In genomic region chr2:217189747-217190146, GRCh38 we compare ENCODE assay signal across 18 cellular contexts.
DNase-seq lines count a peak whose midpoint lies in the region; TF ChIP-seq lines count a peak whose summit lies in the region.
"Had no signal": no experiment of that assay in that cellular context is flagged by ENCODE, and none has a peak within 500 bp of the region (broad histone marks: within the 10 kb centered on the region; RNA-seq: fewer than 3 reads in every experiment).

No MANE protein-coding gene starts in this region.

- H3K27ac Mint-ChIP-seq in progenitor cell of endocrine pancreas: no peak overlapping the region
- H3K27ac Mint-ChIP-seq: CD4-positive, alpha-beta memory T cell had no signal

- no peak overlapping the region for H3K27ac ChIP-seq in Peyer's patch
- H3K27ac ChIP-seq: A549, GM23248 had no signal

- H3K4me1 Mint-ChIP-seq in progenitor cell of endocrine pancreas (ENCODE audit: low read depth): no peaks in the 10 kb centered on the region
- H3K4me1 Mint-ChIP-seq: CD4-positive, alpha-beta memory T cell had no signal

- H3K4me3 Mint-ChIP-seq in progenitor cell of endocrine pancreas (ENCODE audit: low read depth): no peak overlapping the region
- H3K4me3 Mint-ChIP-seq: CD4-positive, alpha-beta memory T cell had no signal

- H3K36me3 ChIP-seq in adipocyte (ENCODE audit: control insufficient read depth, insufficient read depth, low read length, severe bottlenecking): no peaks in the 10 kb centered on the region
- H3K36me3 ChIP-seq in Peyer's patch: no peaks in the 10 kb centered on the region

- H3K27me3 ChIP-seq in adipocyte (replicated peaks; ENCODE audit: control insufficient read depth, insufficient read depth, low read length): no peaks in the 10 kb centered on the region
- no peaks in the 10 kb centered on the region for H3K27me3 ChIP-seq in Peyer's patch

- no peaks in the 10 kb centered on the region for H3K36me3 Mint-ChIP-seq in progenitor cell of endocrine pancreas (ENCODE audit: insufficient read depth)
- H3K36me3 Mint-ChIP-seq: CD4-positive, alpha-beta memory T cell had no signal

- no peak for TF ChIP-seq POLR2A in Peyer's patch (IDR thresholded peaks at IDR 0.05)

- H3K4me1 ChIP-seq in adipocyte (ENCODE audit: control insufficient read depth, insufficient read depth, low read length) (peaks cover 44% of the 10 kb centered on the region), Peyer's patch (no peaks in the 10 kb centered on the region)
- H3K4me1 ChIP-seq: A549 had no signal

- DNase-seq in EH (ENCODE audit: low read depth) (peak; percentile 35), adipocyte (ENCODE audit: low read depth) (peak; percentile 20), iris pigment epithelial cell (ENCODE audit: low read depth) (peak; percentile 28), progenitor cell of endocrine pancreas (ENCODE audit: low spot score, unreplicated experiment) (no peak), SKM-1 (lab: John Stamatoyannopoulos, UW; ENCODE audit: unreplicated experiment) (no peak), Peyer's patch (no peak)
- DNase-seq: 8988T; ACHN; C1 segment of cervical spinal cord; Calu3; CD4-positive, alpha-beta memory T cell; COR-L47; DMS53; DMS79 treated with DMSO at 0.1 percent for 48 hours; GM23248; H7; HCEC 1CT had no signal

- H3K9ac ChIP-seq in adipocyte (ENCODE audit: low read length): peak overlapping the region; percentile 23
- H3K9ac ChIP-seq: GM23248 had no signal

- H3K9me3 Mint-ChIP-seq in progenitor cell of endocrine pancreas (ENCODE audit: low read depth): no peaks in the 10 kb centered on the region

- TF ChIP-seq CTCF in progenitor cell of endocrine pancreas (IDR thresholded peaks at IDR 0.05; ENCODE audit: unreplicated experiment) (no peak), Peyer's patch (IDR thresholded peaks at IDR 0.05) (no peak)

- H3K9me3 ChIP-seq in adipocyte (ENCODE audit: control insufficient read depth, low read length) (no peaks in the 10 kb centered on the region), Peyer's patch (no peaks in the 10 kb centered on the region)
- H3K9me3 ChIP-seq: A549 had no signal

- H3K4me3 ChIP-seq in adipocyte (ENCODE audit: low read length) (no peak overlapping the region), Peyer's patch (no peak overlapping the region)
- H3K4me3 ChIP-seq: A549, GM23248 had no signal

- no peaks in the 10 kb centered on the region for H3K27me3 Mint-ChIP-seq in progenitor cell of endocrine pancreas
- H3K27me3 Mint-ChIP-seq: CD4-positive, alpha-beta memory T cell had no signal

Comparison
In these comparisons a context has a peak if more than half of its experiments do, and no peak if none do; other contexts are left out.
1. DNase-seq: peak in EH (single experiment), adipocyte (single experiment) and iris pigment epithelial cell (single experiment); none in progenitor cell of endocrine pancreas (single experiment), SKM-1 (single experiment) and Peyer's patch (0 of 3).